In genomic region chr7:8121243-8121642, GRCh38 we compare ENCODE assay signal across 32 cellular contexts.
DNase-seq lines count a peak whose midpoint lies in the region; ATAC-seq and TF ChIP-seq lines count a peak whose summit lies in the region.
"Had no signal": no experiment of that assay in that cellular context is flagged by ENCODE, and none has a peak within 500 bp of the region (broad histone marks: within the 10 kb centered on the region; RNA-seq: fewer than 3 reads in every experiment).

No MANE protein-coding gene starts in this region.

- H3K4me3 Mint-ChIP-seq in activated CD4-positive, alpha-beta T cell treated with anti-CD3 and anti-CD28 coated beads, Interleukin-2, amount 10 ng/mL, durations not matched to agents 24 days and 14 days = no peak overlapping the region
- peak overlapping the region; percentile 58 for H3K4me3 Mint-ChIP-seq in activated T-helper 17 cell treated with anti-CD3 and anti-CD28 coated beads, Interleukin-2, amount 50 U/mL, for 72 hours
- no peak overlapping the region for H3K4me3 Mint-ChIP-seq in chondrocyte (ENCODE audit: unreplicated experiment)
- H3K4me3 Mint-ChIP-seq: activated B cell treated with CpG ODN at 0.5 μM for 24 hours; activated CD4-positive, alpha-beta memory T cell treated with anti-CD3 and anti-CD28 coated beads for 36 hours; B cell; endodermal cell; natural killer cell treated with Interleukin-12 subunit alpha and Interleukin-12 subunit beta and Interleukin-15 and Interleukin-18, amount 100 ng/mL, for 72 hours; stimulated activated naive CD8-positive, alpha-beta T cell treated with anti-CD3 and anti-CD28 coated beads, Interleukin-15, Interleukin-2, amounts not matched to agents 100 ng/mL and 50 ng/mL, for 24 hours had no signal

- no peak overlapping the region for H2AFZ ChIP-seq in hepatocyte

- H3K36me3 Mint-ChIP-seq in activated CD4-positive, alpha-beta T cell treated with anti-CD3 and anti-CD28 coated beads, Interleukin-2, amount 10 ng/mL, durations not matched to agents 24 days and 14 days (ENCODE audit: low read depth) = peaks cover 2% of the 10 kb centered on the region
- no peaks in the 10 kb centered on the region for H3K36me3 Mint-ChIP-seq in activated T-helper 17 cell treated with anti-CD3 and anti-CD28 coated beads, Interleukin-2, amount 50 U/mL, for 72 hours (ENCODE audit: low read depth)
- no peaks in the 10 kb centered on the region for H3K36me3 Mint-ChIP-seq in chondrocyte (ENCODE audit: low read depth)

- H3K4me2 ChIP-seq in hepatocyte = no peak overlapping the region

- no peak for ATAC-seq in activated T-helper 17 cell treated with anti-CD3 and anti-CD28 coated beads, Interleukin-2, amount 50 U/mL, for 72 hours (replicated peaks)
- ATAC-seq in GM21367 (IDR thresholded peaks at IDR 0.05; ENCODE audit: unreplicated experiment) = no peak
- ATAC-seq: foreskin keratinocyte, HCT116, Panc1 had no signal

- DNase-seq in activated CD4-positive, alpha-beta T cell treated with anti-CD3 and anti-CD28 coated beads, Interleukin-2, amount 10 ng/mL, durations not matched to agents 24 days and 14 days = no peak
- DNase-seq in activated CD4-positive, alpha-beta T cell treated with anti-CD3 and anti-CD28 coated beads, Interleukin-2, amount 50 U/mL, for 1 hour = no peak
- DNase-seq in GM12865 (ENCODE audit: low read depth) (peak; percentile 67), putamen (ENCODE audit: low spot score) (peak; percentile 53), chondrocyte (ENCODE audit: low spot score) (no peak), hepatocyte (ENCODE audit: low spot score) (no peak)
- DNase-seq: activated B cell treated with CpG ODN at 0.5 μM for 24 hours; activated CD4-positive, alpha-beta memory T cell treated with anti-CD3 and anti-CD28 coated beads for 36 hours; activated T-cell treated with anti-CD3 and anti-CD28 coated beads for 4 hours; COR-L47; cortex of kidney; endodermal cell; foreskin keratinocyte; GDM1; heart left ventricle; NCI-H1092; NCI-H187; NCI-H69; SHP77; thyroid gland had no signal

- no peaks in the 10 kb centered on the region for H3K36me3 ChIP-seq in hepatocyte (replicated peaks; ENCODE audit: insufficient read depth, low read depth)
- H3K36me3 ChIP-seq: breast epithelium, thyroid gland, vagina had no signal

- no peak overlapping the region for H3K27ac ChIP-seq in hepatocyte
- H3K27ac ChIP-seq: breast epithelium, esophagus muscularis mucosa, foreskin keratinocyte, heart left ventricle, thyroid gland, vagina had no signal

- H3K79me2 ChIP-seq in hepatocyte = no peaks in the 10 kb centered on the region

- no peaks in the 10 kb centered on the region for H3K9me3 Mint-ChIP-seq in activated CD4-positive, alpha-beta T cell treated with anti-CD3 and anti-CD28 coated beads, Interleukin-2, amount 10 ng/mL, durations not matched to agents 24 days and 14 days
- no peaks in the 10 kb centered on the region for H3K9me3 Mint-ChIP-seq in activated T-helper 17 cell treated with anti-CD3 and anti-CD28 coated beads, Interleukin-2, amount 50 U/mL, for 72 hours
- H3K9me3 Mint-ChIP-seq in chondrocyte (ENCODE audit: low read depth) = no peaks in the 10 kb centered on the region
- H3K9me3 Mint-ChIP-seq: activated CD4-positive, alpha-beta memory T cell treated with anti-CD3 and anti-CD28 coated beads for 36 hours; endodermal cell; natural killer cell treated with Interleukin-12 subunit alpha and Interleukin-12 subunit beta and Interleukin-15 and Interleukin-18, amount 100 ng/mL, for 72 hours had no signal

- H3K27me3 ChIP-seq in hepatocyte = no peaks in the 10 kb centered on the region
- H3K27me3 ChIP-seq: breast epithelium, esophagus muscularis mucosa, foreskin keratinocyte, heart left ventricle, thyroid gland, vagina had no signal

- H3K4me1 Mint-ChIP-seq in activated CD4-positive, alpha-beta T cell treated with anti-CD3 and anti-CD28 coated beads, Interleukin-2, amount 10 ng/mL, durations not matched to agents 24 days and 14 days = peaks cover 56% of the 10 kb centered on the region
- H3K4me1 Mint-ChIP-seq in activated T-helper 17 cell treated with anti-CD3 and anti-CD28 coated beads, Interleukin-2, amount 50 U/mL, for 72 hours = peaks cover 46% of the 10 kb centered on the region
- H3K4me1 Mint-ChIP-seq in chondrocyte (ENCODE audit: low read depth) = no peaks in the 10 kb centered on the region

- H4K20me1 ChIP-seq in hepatocyte (ENCODE audit: insufficient read depth, poor library complexity, severe bottlenecking) = no peaks in the 10 kb centered on the region

- no peaks in the 10 kb centered on the region for H3K9me3 ChIP-seq in hepatocyte (ENCODE audit: low read depth)
- H3K9me3 ChIP-seq: breast epithelium, esophagus muscularis mucosa, heart left ventricle, thyroid gland, vagina had no signal

- H3K27ac Mint-ChIP-seq in activated CD4-positive, alpha-beta T cell treated with anti-CD3 and anti-CD28 coated beads, Interleukin-2, amount 10 ng/mL, durations not matched to agents 24 days and 14 days = peak overlapping the region; percentile 49
- H3K27ac Mint-ChIP-seq in activated T-helper 17 cell treated with anti-CD3 and anti-CD28 coated beads, Interleukin-2, amount 50 U/mL, for 72 hours = peak overlapping the region; percentile 79
- H3K27ac Mint-ChIP-seq in chondrocyte (ENCODE audit: unreplicated experiment) = no peak overlapping the region
- H3K27ac Mint-ChIP-seq: activated B cell treated with CpG ODN at 0.5 μM for 24 hours; activated CD4-positive, alpha-beta memory T cell treated with anti-CD3 and anti-CD28 coated beads for 36 hours; B cell; endodermal cell; stimulated activated naive CD8-positive, alpha-beta T cell treated with anti-CD3 and anti-CD28 coated beads, Interleukin-15, Interleukin-2, amounts not matched to agents 100 ng/mL and 50 ng/mL, for 24 hours had no signal

- TF ChIP-seq CTCF in GM12865 (IDR thresholded peaks at IDR 0.05; ENCODE audit: insufficient read depth, low read depth, low read length, missing control alignments) = no peak
- no peak for TF ChIP-seq CTCF in chondrocyte (IDR thresholded peaks at IDR 0.05)
- no peak for TF ChIP-seq CTCF in hepatocyte (IDR thresholded peaks at IDR 0.05; ENCODE audit: poor library complexity)

- no peaks in the 10 kb centered on the region for H3K4me1 ChIP-seq in hepatocyte (ENCODE audit: insufficient read depth)
- H3K4me1 ChIP-seq: breast epithelium, esophagus muscularis mucosa, foreskin keratinocyte, thyroid gland, vagina had no signal

- no peak overlapping the region for H3K4me3 ChIP-seq in GM12865 (ENCODE audit: low read depth, low read length)
- no peak overlapping the region for H3K4me3 ChIP-seq in hepatocyte
- H3K4me3 ChIP-seq: breast epithelium, esophagus muscularis mucosa, heart left ventricle, lung, skin epidermis, thyroid gland, vagina had no signal

- H3K27me3 Mint-ChIP-seq in activated CD4-positive, alpha-beta T cell treated with anti-CD3 and anti-CD28 coated beads, Interleukin-2, amount 10 ng/mL, durations not matched to agents 24 days and 14 days = no peaks in the 10 kb centered on the region
- no peaks in the 10 kb centered on the region for H3K27me3 Mint-ChIP-seq in activated T-helper 17 cell treated with anti-CD3 and anti-CD28 coated beads, Interleukin-2, amount 50 U/mL, for 72 hours
- peaks cover 3% of the 10 kb centered on the region for H3K27me3 Mint-ChIP-seq in chondrocyte (ENCODE audit: low read depth)
- H3K27me3 Mint-ChIP-seq: activated B cell treated with CpG ODN at 0.5 μM for 24 hours; activated CD4-positive, alpha-beta memory T cell treated with anti-CD3 and anti-CD28 coated beads for 36 hours; B cell; natural killer cell treated with Interleukin-12 subunit alpha and Interleukin-12 subunit beta and Interleukin-15 and Interleukin-18, amount 100 ng/mL, for 72 hours had no signal

- 93% methylated on average over 3 of the region's 3 CpGs for WGBS in hepatocyte (ENCODE audit: low lambda C conversion rate, missing lambda C conversion rate)

- no peaks in the 10 kb centered on the region for H3K9me2 ChIP-seq in hepatocyte (replicated peaks; ENCODE audit: insufficient read depth)

- intact Hi-C loops in activated CD4-positive, alpha-beta T cell treated with anti-CD3 and anti-CD28 coated beads, Interleukin-2, amount 10 ng/mL, durations not matched to agents 24 days and 14 days (cut with micrococcal nuclease) = no loop called here

Comparison
In these comparisons a context has a peak if more than half of its experiments do, and no peak if none do; other contexts are left out.
1. DNase-seq: peak in GM12865 (single experiment) and putamen (single experiment); none in activated CD4-positive, alpha-beta T cell treated with anti-CD3 and anti-CD28 coated beads, Interleukin-2, amount 10 ng/mL, durations not matched to agents 24 days and 14 days (single experiment), activated CD4-positive, alpha-beta T cell treated with anti-CD3 and anti-CD28 coated beads, Interleukin-2, amount 50 U/mL, for 1 hour (single experiment), chondrocyte (single experiment) and hepatocyte (single experiment).